In the genomic region with DNA sequence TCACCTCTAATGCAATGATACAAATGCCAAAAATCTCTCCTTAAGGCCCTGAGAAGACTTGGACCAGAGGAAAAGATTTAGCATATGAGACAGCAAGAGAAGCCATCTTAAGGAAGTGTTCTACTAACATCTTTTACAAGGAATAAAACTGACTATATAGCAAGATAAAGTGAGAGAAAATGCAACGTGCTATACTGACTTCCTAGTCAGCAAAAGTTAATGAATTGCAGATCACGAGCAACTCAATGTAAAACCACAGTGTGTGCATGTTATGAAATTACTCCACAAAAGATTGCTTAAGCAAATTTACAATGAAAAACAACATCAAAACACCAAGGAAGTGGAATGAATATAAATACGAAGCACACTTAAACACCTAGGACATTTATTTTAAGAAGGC, we compare ENCODE assay signal across 24 cellular contexts.
"Had no signal": no experiment of that assay in that cellular context is flagged by ENCODE, and none has a peak within 500 bp of the region (broad histone marks: within the 10 kb centered on the region; RNA-seq: fewer than 3 reads in every experiment).

No MANE protein-coding gene starts in this region.

- H3K4me1 ChIP-seq: breast epithelium had no signal

- FAIRE-seq: TTC549 had no signal

- H3K27me3 ChIP-seq: breast epithelium had no signal

- H3K36me3 ChIP-seq: breast epithelium had no signal

- H3K9me3 Mint-ChIP-seq: activated B cell treated with CpG ODN at 0.5 μM for 24 hours; activated CD4-positive, alpha-beta T cell treated with anti-CD3 and anti-CD28 coated beads, Interleukin-2, amount 10 ng/mL, durations not matched to agents 24 days and 14 days; activated naive CD4-positive, alpha-beta T cell treated with anti-CD3 and anti-CD28 coated beads, Interleukin-2, amount 50 U/mL, for 24 hours; activated T-cell treated with anti-CD3 and anti-CD28 coated beads, Interleukin-2, amount 50 U/mL, for 24 hours; activated T-helper 1 cell treated with anti-CD3 and anti-CD28 coated beads, Interleukin-12 subunit alpha, Interleukin-12 subunit beta, Interleukin-2, Interleukin-4 antibody, amounts not matched to agents 30 ng/mL and 10 ng/mL and 1 ng/mL, durations not matched to agents 14 hours and 24 hours and 36 hours; T-cell had no signal

- H3K4me3 ChIP-seq: breast epithelium, SK-N-MC had no signal

- H3K27ac ChIP-seq: breast epithelium, SK-N-MC had no signal

- ATAC-seq: activated CD8-positive, alpha-beta memory T cell treated with anti-CD3 and anti-CD28 coated beads, Interleukin-2, amount 10 ng/mL, durations not matched to agents 7 days and 5 days; Panc1; Right ventricle myocardium inferior; T-cell had no signal

- H3K27ac Mint-ChIP-seq: activated B cell treated with CpG ODN at 0.5 μM for 24 hours; activated CD4-positive, alpha-beta T cell treated with anti-CD3 and anti-CD28 coated beads, Interleukin-2, amount 10 ng/mL, durations not matched to agents 24 days and 14 days; activated CD8-positive, alpha-beta memory T cell treated with anti-CD3 and anti-CD28 coated beads, Interleukin-2, amount 10 ng/mL, durations not matched to agents 7 days and 5 days; activated naive CD4-positive, alpha-beta T cell treated with anti-CD3 and anti-CD28 coated beads, Interleukin-2, amount 50 U/mL, for 24 hours; activated T-cell treated with anti-CD3 and anti-CD28 coated beads, Interleukin-2, amount 50 U/mL, for 24 hours; activated T-helper 1 cell treated with anti-CD3 and anti-CD28 coated beads, Interleukin-12 subunit alpha, Interleukin-12 subunit beta, Interleukin-2, Interleukin-4 antibody, amounts not matched to agents 30 ng/mL and 10 ng/mL and 1 ng/mL, durations not matched to agents 14 hours and 24 hours and 36 hours; T-cell had no signal

- DNase-seq: activated B cell treated with CpG ODN at 0.5 μM for 24 hours; activated CD4-positive, alpha-beta T cell treated with anti-CD3 and anti-CD28 coated beads for 1 hour; activated CD4-positive, alpha-beta T cell treated with anti-CD3 and anti-CD28 coated beads, Interleukin-2, amount 10 ng/mL, durations not matched to agents 24 days and 14 days; activated CD4-positive, alpha-beta T cell treated with anti-CD3 and anti-CD28 coated beads, Interleukin-2, amount 50 U/mL, for 48 hours; activated CD8-positive, alpha-beta memory T cell treated with anti-CD3 and anti-CD28 coated beads, Interleukin-2, amount 10 ng/mL, durations not matched to agents 7 days and 5 days; activated effector memory CD4-positive, alpha-beta T cell treated with Interleukin-2 at 50 U/mL for 16 hours; activated naive CD4-positive, alpha-beta T cell; activated T-cell treated with anti-CD3 and anti-CD28 coated beads, Interleukin-2, amount 50 U/mL, for 24 hours; aorta; caudate nucleus; KG1; NCI-H2227 treated with DMSO at 0.1 percent for 48 hours; NCI-H446 treated with DMSO at 0.1 percent for 48 hours; OCI-M1; RPMI8226; T-cell; T1000 had no signal

- H3K36me3 Mint-ChIP-seq: activated CD8-positive, alpha-beta memory T cell treated with anti-CD3 and anti-CD28 coated beads, Interleukin-2, amount 10 ng/mL, durations not matched to agents 7 days and 5 days; activated naive CD4-positive, alpha-beta T cell treated with anti-CD3 and anti-CD28 coated beads, Interleukin-2, amount 50 U/mL, for 24 hours; T-cell had no signal

- H3K4me3 Mint-ChIP-seq: activated B cell treated with CpG ODN at 0.5 μM for 24 hours; activated CD4-positive, alpha-beta T cell treated with anti-CD3 and anti-CD28 coated beads, Interleukin-2, amount 10 ng/mL, durations not matched to agents 24 days and 14 days; activated CD8-positive, alpha-beta memory T cell treated with anti-CD3 and anti-CD28 coated beads, Interleukin-2, amount 10 ng/mL, durations not matched to agents 7 days and 5 days; activated naive CD4-positive, alpha-beta T cell treated with anti-CD3 and anti-CD28 coated beads, Interleukin-2, amount 50 U/mL, for 24 hours; activated T-cell treated with anti-CD3 and anti-CD28 coated beads, Interleukin-2, amount 50 U/mL, for 24 hours; activated T-helper 1 cell treated with anti-CD3 and anti-CD28 coated beads, Interleukin-12 subunit alpha, Interleukin-12 subunit beta, Interleukin-2, Interleukin-4 antibody, amounts not matched to agents 30 ng/mL and 10 ng/mL and 1 ng/mL, durations not matched to agents 14 hours and 24 hours and 36 hours; T-cell had no signal

- H3K4me1 Mint-ChIP-seq: activated B cell treated with CpG ODN at 0.5 μM for 24 hours; activated CD4-positive, alpha-beta T cell treated with anti-CD3 and anti-CD28 coated beads, Interleukin-2, amount 10 ng/mL, durations not matched to agents 24 days and 14 days; activated CD8-positive, alpha-beta memory T cell treated with anti-CD3 and anti-CD28 coated beads, Interleukin-2, amount 10 ng/mL, durations not matched to agents 7 days and 5 days; activated naive CD4-positive, alpha-beta T cell treated with anti-CD3 and anti-CD28 coated beads, Interleukin-2, amount 50 U/mL, for 24 hours; T-cell had no signal

- H3K9me3 ChIP-seq: breast epithelium had no signal
